ENCODE assay signal across 12 cellular contexts in the genomic region with DNA sequence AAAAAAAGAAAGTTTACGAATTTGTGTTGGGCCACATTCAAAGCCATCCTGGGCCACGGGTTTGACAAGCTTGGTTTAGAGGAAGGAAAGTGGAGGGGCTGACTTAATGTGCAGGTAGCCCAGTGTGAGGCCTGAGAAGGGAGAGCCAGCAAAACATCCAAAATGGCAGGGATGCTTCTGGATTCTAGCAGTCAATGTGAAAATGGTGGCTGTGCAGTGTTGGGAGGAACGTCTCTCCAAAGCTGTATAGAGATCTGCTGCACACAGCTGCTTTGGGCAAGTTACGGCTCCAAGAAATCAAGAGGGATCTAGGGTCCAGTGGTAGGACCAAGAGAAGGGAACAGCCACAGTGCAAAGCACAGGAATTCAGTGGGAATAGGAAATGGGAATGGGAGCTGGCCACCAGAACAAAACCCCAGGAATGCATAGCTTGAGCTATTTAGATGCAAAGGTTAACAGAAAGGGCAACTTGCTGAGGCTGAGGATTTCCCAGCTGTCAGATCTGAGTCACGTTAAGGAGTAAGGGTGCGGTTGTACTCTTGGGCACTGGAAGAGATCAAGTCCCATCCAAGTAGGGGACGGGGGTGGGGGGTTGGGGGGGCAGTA.
DNase-seq lines count a peak whose midpoint lies in the region; ATAC-seq, FAIRE-seq and TF ChIP-seq lines count a peak whose summit lies in the region.
"Had no signal": no experiment of that assay in that cellular context is flagged by ENCODE, and none has a peak within 500 bp of the region (broad histone marks: within the 10 kb centered on the region; RNA-seq: fewer than 3 reads in every experiment).

No MANE protein-coding gene starts in this region.

- no peak overlapping the region for H3K27ac Mint-ChIP-seq in activated T-cell treated with anti-CD3 and anti-CD28 coated beads, Interleukin-2, amount 50 U/mL, for 72 hours

- peaks cover 2 to 5% of the 10 kb centered on the region in 2 donors for H3K36me3 Mint-ChIP-seq in activated T-cell treated with anti-CD3 and anti-CD28 coated beads, Interleukin-2, amount 50 U/mL, for 72 hours (ENCODE audit: insufficient read depth in 2 of 2)

- peak overlapping the region; percentile 16 for H2AFZ ChIP-seq in osteoblast (ENCODE audit: low read length)

- TF ChIP-seq CTCF in fibroblast of pulmonary artery (IDR thresholded peaks at IDR 0.05; ENCODE audit: low read length, missing control alignments) (no peak), osteoblast (IDR thresholded peaks at IDR 0.05; ENCODE audit: extremely low read depth, low read depth, low read length) (no peak)

- H3K4me3 ChIP-seq in fibroblast of pulmonary artery (replicated peaks; ENCODE audit: low read depth, low read length), result no peak overlapping the region
- no peak overlapping the region for H3K4me3 ChIP-seq in osteoblast (ENCODE audit: insufficient read depth, low read length)

- no peaks in the 10 kb centered on the region for H3K27me3 ChIP-seq in osteoblast (ENCODE audit: insufficient read depth, low read length)

- no peaks in the 10 kb centered on the region for H4K20me1 ChIP-seq in osteoblast (ENCODE audit: insufficient read depth, low read length)

- H3K4me1 Mint-ChIP-seq in activated T-cell treated with anti-CD3 and anti-CD28 coated beads, Interleukin-2, amount 50 U/mL, for 72 hours (ENCODE audit: low read depth), result no peaks in the 10 kb centered on the region

- H3K27me3 Mint-ChIP-seq in activated T-cell treated with anti-CD3 and anti-CD28 coated beads, Interleukin-2, amount 50 U/mL, for 72 hours (ENCODE audit: low read depth), result no peaks in the 10 kb centered on the region

- no peak overlapping the region for H3K4me3 Mint-ChIP-seq in activated T-cell treated with anti-CD3 and anti-CD28 coated beads, Interleukin-2, amount 50 U/mL, for 72 hours

- no peaks in the 10 kb centered on the region for H3K79me2 ChIP-seq in osteoblast (ENCODE audit: insufficient read depth, low read length)

- peaks cover 5% of the 10 kb centered on the region for H3K4me1 ChIP-seq in osteoblast (ENCODE audit: insufficient read depth, low read length)

- H3K9me3 ChIP-seq in osteoblast (ENCODE audit: low read depth, low read length), result no peaks in the 10 kb centered on the region

- H3K27ac ChIP-seq in osteoblast (ENCODE audit: low read depth, low read length), result no peak overlapping the region

- peak; percentile 79 for DNase-seq in ELF-1 (ENCODE audit: low read depth, low spot score)
- peak; percentile 79 for DNase-seq in RCC 7860 (ENCODE audit: low spot score)
- peak; percentile 65 for DNase-seq in fibroblast of pulmonary artery (ENCODE audit: low read depth)
- DNase-seq in osteoblast (ENCODE audit: insufficient read length, low spot score, missing footprints), result no peak
- no peak for DNase-seq in hypothalamus (lab: John Stamatoyannopoulos, UW)
- DNase-seq in activated T-cell treated with anti-CD3 and anti-CD28 coated beads, Interleukin-2, amount 50 U/mL, for 72 hours, result no peak
- DNase-seq in C1 segment of cervical spinal cord (lab: John Stamatoyannopoulos, UW), result no peak
- DNase-seq: NCI-H2107; stimulated activated CD4-positive, alpha-beta T cell treated with anti-CD3 and anti-CD28 coated beads, Interleukin-12 subunit alpha, Interleukin-12 subunit beta, amount 100 ng/mL, for 4 hours had no signal

- H3K36me3 ChIP-seq in osteoblast (ENCODE audit: insufficient read depth, low read length), result no peaks in the 10 kb centered on the region

- H3K9me3 Mint-ChIP-seq in activated T-cell treated with anti-CD3 and anti-CD28 coated beads, Interleukin-2, amount 50 U/mL, for 72 hours, result peaks cover 1 to 4% of the 10 kb centered on the region in 2 donors

- H3K4me2 ChIP-seq in osteoblast (ENCODE audit: insufficient read depth, low read length), result peak overlapping the region; percentile 32

- peak; percentile 87 for FAIRE-seq in RCC 7860 (lab: Jason Lieb, UNC)
- FAIRE-seq: bronchial epithelial cell, TTC549 had no signal

- ATAC-seq in activated T-cell treated with anti-CD3 and anti-CD28 coated beads, Interleukin-2, amount 50 U/mL, for 72 hours (replicated peaks in 1 of 2), result no peak
- no peak for ATAC-seq in HG03095 (IDR thresholded peaks at IDR 0.05; ENCODE audit: unreplicated experiment)

Comparison
In these comparisons a context has a peak if more than half of its experiments do, and no peak if none do; other contexts are left out.
1. DNase-seq: peak in ELF-1 (single experiment), RCC 7860 (single experiment) and fibroblast of pulmonary artery (single experiment); none in osteoblast (single experiment), hypothalamus (0 of 51), activated T-cell treated with anti-CD3 and anti-CD28 coated beads, Interleukin-2, amount 50 U/mL, for 72 hours (0 of 2) and C1 segment of cervical spinal cord (0 of 14).